8 cellular contexts compared by ENCODE assay signal in genomic region chr12:3658327-3659163, GRCh38.
DNase-seq lines count a peak whose midpoint lies in the region; ATAC-seq and TF ChIP-seq lines count a peak whose summit lies in the region.

No MANE protein-coding gene starts in this region.

- peaks cover 32% of the 10 kb centered on the region for H3K27me3 Mint-ChIP-seq in progenitor cell of endocrine pancreas

- H3K4me1 Mint-ChIP-seq in progenitor cell of endocrine pancreas (ENCODE audit: low read depth) = no peaks in the 10 kb centered on the region

- ATAC-seq in HG02623 (IDR thresholded peaks at IDR 0.05; ENCODE audit: unreplicated experiment) = no peak
- no peak for ATAC-seq in HG03025 (IDR thresholded peaks at IDR 0.05; ENCODE audit: low FRiP score, unreplicated experiment)

- no peaks in the 10 kb centered on the region for H3K36me3 Mint-ChIP-seq in progenitor cell of endocrine pancreas (ENCODE audit: insufficient read depth)

- no peaks in the 10 kb centered on the region for H3K9me3 Mint-ChIP-seq in progenitor cell of endocrine pancreas (ENCODE audit: low read depth)

- in situ Hi-C loops in SK-MEL-5 (cut with HindIII; ENCODE audit: low pct_unique_long_range_greater_than_20kb, low sequenced_read_pairs) = no loop called here

- no peak for TF ChIP-seq POLR2A in erythroblast (IDR thresholded peaks at IDR 0.05; ENCODE audit: low read length)

- H3K4me3 Mint-ChIP-seq in progenitor cell of endocrine pancreas (ENCODE audit: low read depth) = no peak overlapping the region

- DNase-seq in activated naive CD4-positive, alpha-beta T cell treated with Interleukin-2 at 50 U/mL for 16 hours = peak; percentile 8
- DNase-seq in activated naive CD4-positive, alpha-beta T cell treated with anti-CD3 and anti-CD28 coated beads, Interleukin-2, amount 50 U/mL, for 16 hours = no peak
- peak; percentile 63 for DNase-seq in SK-MEL-5 (ENCODE audit: low read depth, low spot score)
- peak; percentile 21 to 24 for DNase-seq in erythroblast (lab: John Stamatoyannopoulos, UW)
- DNase-seq in progenitor cell of endocrine pancreas (ENCODE audit: low spot score, unreplicated experiment) = peak; percentile 34
- DNase-seq in NOMO-1 treated with DMSO at 0.1 percent for 48 hours (lab: John Stamatoyannopoulos, UW; ENCODE audit: unreplicated experiment) = no peak

- peak; percentile 78 for TF ChIP-seq CTCF in progenitor cell of endocrine pancreas (IDR thresholded peaks at IDR 0.05; ENCODE audit: unreplicated experiment)

- H3K27ac Mint-ChIP-seq in progenitor cell of endocrine pancreas = no peak overlapping the region

Comparison
In these comparisons a context has a peak if more than half of its experiments do, and no peak if none do; other contexts are left out.
1. DNase-seq: peak in activated naive CD4-positive, alpha-beta T cell treated with Interleukin-2 at 50 U/mL for 16 hours (single experiment), SK-MEL-5 (single experiment), erythroblast (2 of 2) and progenitor cell of endocrine pancreas (single experiment); none in activated naive CD4-positive, alpha-beta T cell treated with anti-CD3 and anti-CD28 coated beads, Interleukin-2, amount 50 U/mL, for 16 hours (single experiment) and NOMO-1 treated with DMSO at 0.1 percent for 48 hours (single experiment).